Comparison of ENCODE assay signal across 8 cellular contexts in the genomic region with DNA sequence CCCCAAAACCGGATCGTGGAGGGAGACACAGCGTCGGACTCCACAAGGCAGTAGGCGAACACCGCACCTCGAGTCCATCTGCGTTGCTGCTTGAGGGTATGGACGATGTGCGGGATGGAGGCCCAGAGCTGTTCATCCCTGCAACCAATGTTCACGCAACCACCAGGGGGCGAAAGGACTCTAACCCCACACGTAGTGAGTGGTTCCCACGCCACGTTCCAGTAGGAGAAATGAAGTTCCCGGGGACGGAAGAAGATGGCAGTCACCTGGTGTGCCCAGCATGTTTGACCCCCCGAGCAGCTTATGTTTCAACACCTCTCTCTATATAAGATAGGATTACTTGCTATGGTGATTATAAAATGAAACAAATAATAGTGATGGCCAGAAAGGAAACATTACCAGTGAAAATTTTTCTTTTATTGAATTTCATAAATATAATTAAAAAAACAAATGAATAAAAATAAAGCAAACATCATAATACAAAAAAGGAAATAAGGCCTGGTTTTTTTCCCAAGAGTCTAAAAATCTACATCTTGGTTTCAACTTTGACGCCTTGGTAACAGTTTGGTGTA.
DNase-seq lines count a peak whose midpoint lies in the region; ATAC-seq and TF ChIP-seq lines count a peak whose summit lies in the region.

No MANE protein-coding gene starts in this region.

- no peak overlapping the region for H3K27ac ChIP-seq in brain microvascular endothelial cell

- H3K4me3 ChIP-seq in LNCaP clone FGC (ENCODE audit: low read depth, low read length) (no peak overlapping the region), brain microvascular endothelial cell (ENCODE audit: low read depth, low read length) (no peak overlapping the region)

- in situ Hi-C loops in brain microvascular endothelial cell (cut with HindIII; ENCODE audit: low pct_ligation_motif_present, low sequenced_read_pairs): no loop called here

- peak; percentile 80 for DNase-seq in EL
- DNase-seq in LNCaP clone FGC (ENCODE audit: low read depth): peak; percentile 54
- peak; percentile 70 to 71 for DNase-seq in SW 1271 (lab: John Stamatoyannopoulos, UW)
- DNase-seq in brain microvascular endothelial cell: peak; percentile 75
- DNase-seq in iPS-NIHi7 (ENCODE audit: extremely low spot score): peak; percentile 84
- peak; percentile 76 for DNase-seq in stimulated activated CD4-positive, alpha-beta T cell treated with anti-CD3 and anti-CD28 coated beads, Interleukin-15, amount 100 ng/mL, for 24 hours
- DNase-seq in NCI-H2171 treated with DMSO at 0.1 percent for 48 hours (lab: John Stamatoyannopoulos, UW): no peak

- no peaks in the 10 kb centered on the region for H3K36me3 ChIP-seq in brain microvascular endothelial cell (replicated peaks)

- TF ChIP-seq CTCF in LNCaP clone FGC (IDR thresholded peaks at IDR 0.05; ENCODE audit: control insufficient read depth, extremely low read depth, insufficient read depth) (peak; percentile 88), brain microvascular endothelial cell (IDR thresholded peaks at IDR 0.05; ENCODE audit: low read depth, low read length, missing control alignments) (peak; percentile 83)

- no peak for ATAC-seq in GM19397 (IDR thresholded peaks at IDR 0.05; ENCODE audit: unreplicated experiment)

- H3K27me3 ChIP-seq in brain microvascular endothelial cell (replicated peaks): no peaks in the 10 kb centered on the region
